Comparison of ENCODE assay signal across 32 cellular contexts in genomic region chr16:52837251-52837650, GRCh38.
DNase-seq lines count a peak whose midpoint lies in the region; ATAC-seq and TF ChIP-seq lines count a peak whose summit lies in the region.
"Had no signal": no experiment of that assay in that cellular context is flagged by ENCODE, and none has a peak within 500 bp of the region (broad histone marks: within the 10 kb centered on the region; RNA-seq: fewer than 3 reads in every experiment).

No MANE protein-coding gene starts in this region.

- H3K4me3 ChIP-seq in RWPE2 (ENCODE audit: severe bottlenecking) (no peak overlapping the region), fibroblast of lung (replicated peaks in 1 of 4; ENCODE audit: control extremely low read depth in 1 of 4, insufficient read depth in 1 of 4, low read depth in 3 of 4, low read length in 4 of 4) (no peak overlapping the region)
- H3K4me3 ChIP-seq: GM23338, heart left ventricle, psoas muscle, transverse colon had no signal

- ATAC-seq in RWPE2 (ENCODE audit: low read depth) (peak; percentile 46; the same call in 2 of the 3 replicates), HG03175 (IDR thresholded peaks at IDR 0.05; ENCODE audit: unreplicated experiment) (no peak)
- ATAC-seq: effector memory CD8-positive, alpha-beta T cell; GM23338; heart left ventricle; natural killer cell; psoas muscle; T-cell had no signal

- H3K4me1 ChIP-seq in RWPE2 (ENCODE audit: insufficient read depth, poor library complexity, severe bottlenecking) (no peaks in the 10 kb centered on the region), fibroblast of lung (ENCODE audit: control insufficient read depth, extremely low read depth, insufficient read depth, low read length) (no peaks in the 10 kb centered on the region)
- H3K4me1 ChIP-seq: heart left ventricle, psoas muscle, transverse colon had no signal

- H3K27me3 ChIP-seq in RWPE2 (ENCODE audit: insufficient read depth, poor library complexity, severe bottlenecking) (peaks cover 7% of the 10 kb centered on the region), fibroblast of lung (ENCODE audit: control insufficient read depth, insufficient read depth, low read length) (no peaks in the 10 kb centered on the region)
- H3K27me3 ChIP-seq: transverse colon had no signal

- H4K20me1 ChIP-seq in fibroblast of lung (ENCODE audit: control insufficient read depth, extremely low read depth, insufficient read depth, low read length), result no peaks in the 10 kb centered on the region

- no peak overlapping the region for H3K9ac ChIP-seq in fibroblast of lung (ENCODE audit: insufficient read depth, low read length)

- peak; percentile 4 for DNase-seq in COLO668 (lab: John Stamatoyannopoulos, UW; ENCODE audit: unreplicated experiment)
- peak; percentile 18 for DNase-seq in HCEC 1CT
- no peak for DNase-seq in RWPE2 (ENCODE audit: low spot score)
- peak; percentile 41 to 63 for DNase-seq in fibroblast of lung (ENCODE audit: low read depth in 2 of 2)
- no peak for DNase-seq in stimulated activated CD4-positive, alpha-beta T cell treated with anti-CD3 and anti-CD28 coated beads, Interleukin-4, amount 100 ng/mL, for 4 hours
- DNase-seq in activated CD4-positive, alpha-beta T cell treated with anti-CD3 and anti-CD28 coated beads for 4 hours, result no peak
- no peak for DNase-seq in activated CD4-positive, alpha-beta T cell treated with anti-CD3 and anti-CD28 coated beads for 48 hours
- DNase-seq: activated CD4-positive, alpha-beta T cell treated with anti-CD3 and anti-CD28 coated beads, Interleukin-2, amount 50 U/mL, for 48 hours; activated CD4-positive, CD25-positive, alpha-beta regulatory T cell; activated gamma-delta T cell treated with Interleukin-2 at 50 U/mL for 16 hours; activated naive CD8-positive, alpha-beta T cell treated with anti-CD3 and anti-CD28 coated beads, Interleukin-2, amount 10 ng/mL, durations not matched to agents 7 days and 5 days; activated T-cell treated with anti-CD3 and anti-CD28 coated beads, Interleukin-2, amount 50 U/mL, for 48 hours; aorta; CD8-positive, alpha-beta memory T cell; DMS 273 treated with DMSO at 0.1 percent for 48 hours; effector memory CD8-positive, alpha-beta T cell; foreskin fibroblast; heart left ventricle; KBM-7; kidney; MM.1S; natural killer cell; NCI-H1436; NCI-H446; NCI-H82; nucleus accumbens; psoas muscle; stimulated activated CD4-positive, alpha-beta T cell treated with anti-CD3 and anti-CD28 coated beads, Interleukin-4, amount 100 ng/mL, for 24 hours; T-cell; transverse colon had no signal

- no peak overlapping the region for H3K4me2 ChIP-seq in fibroblast of lung (ENCODE audit: extremely low read depth, insufficient read depth, low read length)
- H3K4me2 ChIP-seq: GM23338 had no signal

- H3K36me3 ChIP-seq in RWPE2 (ENCODE audit: low read depth) (no peaks in the 10 kb centered on the region), fibroblast of lung (ENCODE audit: control insufficient read depth, insufficient read depth, low read length) (no peaks in the 10 kb centered on the region)
- H3K36me3 ChIP-seq: heart left ventricle, transverse colon had no signal

- H3K27ac ChIP-seq in RWPE2 (ENCODE audit: poor library complexity, severe bottlenecking) (no peak overlapping the region), fibroblast of lung (ENCODE audit: insufficient read depth, low read length) (no peak overlapping the region)
- H3K27ac ChIP-seq: heart left ventricle, psoas muscle, transverse colon had no signal

- no peak overlapping the region for H2AFZ ChIP-seq in fibroblast of lung (ENCODE audit: low read length)
- H2AFZ ChIP-seq: GM23338 had no signal

- H3K9me3 ChIP-seq in RWPE2 (ENCODE audit: severe bottlenecking), result no peaks in the 10 kb centered on the region
- no peaks in the 10 kb centered on the region for H3K9me3 ChIP-seq in fibroblast of lung (ENCODE audit: control insufficient read depth, insufficient read depth, low read depth, low read length)
- H3K9me3 ChIP-seq: heart left ventricle, psoas muscle, transverse colon had no signal

- H3K79me2 ChIP-seq in fibroblast of lung (ENCODE audit: control insufficient read depth, insufficient read depth, low read length), result no peaks in the 10 kb centered on the region

- TF ChIP-seq CTCF in RWPE2 (IDR thresholded peaks at IDR 0.05; ENCODE audit: poor library complexity, severe bottlenecking) (no peak), fibroblast of lung (conservative IDR thresholded peaks at IDR 0.05 in 1 of 2, IDR thresholded peaks at IDR 0.05 in 1 of 2; ENCODE audit: low read depth in 1 of 2, low read length in 2 of 2) (no peak)

Comparison
In these comparisons a context has a peak if more than half of its experiments do, and no peak if none do; other contexts are left out.
1. DNase-seq: peak in COLO668 (single experiment), HCEC 1CT (single experiment) and fibroblast of lung (2 of 2); none in RWPE2 (single experiment), stimulated activated CD4-positive, alpha-beta T cell treated with anti-CD3 and anti-CD28 coated beads, Interleukin-4, amount 100 ng/mL, for 4 hours (0 of 2), activated CD4-positive, alpha-beta T cell treated with anti-CD3 and anti-CD28 coated beads for 4 hours (0 of 2) and activated CD4-positive, alpha-beta T cell treated with anti-CD3 and anti-CD28 coated beads for 48 hours (single experiment).